Comparison of ENCODE assay signal across 12 cellular contexts in the genomic region with DNA sequence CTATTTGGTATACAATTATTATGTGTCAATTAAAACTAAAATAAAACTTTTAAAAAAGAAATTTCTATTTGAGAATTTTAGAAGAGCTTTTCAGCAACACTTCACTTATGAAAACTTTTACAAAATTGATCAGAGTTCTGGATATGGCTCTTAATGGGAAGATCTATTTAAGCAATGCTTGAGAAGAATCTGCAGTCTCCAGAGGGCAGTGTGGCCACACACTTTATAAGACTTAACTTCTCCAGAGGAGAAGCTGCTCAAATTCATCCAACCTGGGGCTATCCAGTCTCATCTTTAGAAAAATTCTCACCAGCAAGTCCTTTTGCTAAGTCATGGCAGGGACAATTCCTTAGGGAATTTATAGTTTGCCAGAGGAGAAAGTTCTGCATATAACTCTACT. TPM values are rescaled to one million over a fixed set of nuclear protein-coding genes. Genes with fewer than 3 reads are reported as not detected.
DNase-seq lines count a peak whose midpoint lies in the region; ATAC-seq and TF ChIP-seq lines count a peak whose summit lies in the region.
"Had no signal": no experiment of that assay in that cellular context is flagged by ENCODE, and none has a peak within 500 bp of the region (broad histone marks: within the 10 kb centered on the region; RNA-seq: fewer than 3 reads in every experiment).

No MANE protein-coding gene starts in this region.

- TF ChIP-seq CTCF in OCI-LY3 (IDR thresholded peaks at IDR 0.05; ENCODE audit: low read depth, low read length): peak; percentile 53
- peak; percentile 41 for TF ChIP-seq CTCF in epithelial cell of proximal tubule (conservative IDR thresholded peaks at IDR 0.05; ENCODE audit: low read depth, low read length)
- TF ChIP-seq CTCF in thyroid gland (IDR thresholded peaks at IDR 0.05): peak in 1 of 6 experiments; percentile 24

- no peaks in the 10 kb centered on the region for H3K4me1 ChIP-seq in OCI-LY3 (ENCODE audit: low read length)
- H3K4me1 ChIP-seq in thyroid gland: no peaks in the 10 kb centered on the region
- no peaks in the 10 kb centered on the region for H3K4me1 ChIP-seq in aorta (ENCODE audit: control insufficient read depth in 1 of 2, insufficient read depth in 2 of 2, low read length in 2 of 2)

- H3K9ac ChIP-seq in OCI-LY3 (ENCODE audit: low read length): no peak overlapping the region

- H3K36me3 ChIP-seq in OCI-LY3 (replicated peaks; ENCODE audit: low read depth, low read length) (no peaks in the 10 kb centered on the region), thyroid gland (peaks cover 6 to 17% of the 10 kb centered on the region in 2 donors), aorta (ENCODE audit: control insufficient read depth in 1 of 2, insufficient read depth in 2 of 2, low read length in 1 of 2) (peaks cover 0 to 4% of the 10 kb centered on the region in 2 donors)
- H3K36me3 ChIP-seq: prostate gland had no signal

- H3K4me3 ChIP-seq in OCI-LY3 (ENCODE audit: low read length) (no peak overlapping the region), epithelial cell of proximal tubule (ENCODE audit: low read depth, low read length) (no peak overlapping the region), thyroid gland (replicated peaks in 1 of 3) (no peak overlapping the region), aorta (ENCODE audit: low read length in 2 of 2) (no peak overlapping the region)
- H3K4me3 ChIP-seq: prostate gland had no signal

- H3K79me2 ChIP-seq in OCI-LY3 (ENCODE audit: low read length): no peaks in the 10 kb centered on the region

- H3K27ac ChIP-seq in OCI-LY3 (ENCODE audit: low read length) (no peak overlapping the region), thyroid gland (no peak overlapping the region), aorta (ENCODE audit: low read depth in 1 of 2, low read length in 2 of 2) (no peak overlapping the region)
- H3K27ac ChIP-seq: epithelial cell of prostate, prostate gland had no signal

- H3K27me3 ChIP-seq in OCI-LY3 (ENCODE audit: low read depth, low read length): no peaks in the 10 kb centered on the region
- no peaks in the 10 kb centered on the region for H3K27me3 ChIP-seq in thyroid gland
- H3K27me3 ChIP-seq in aorta (ENCODE audit: control insufficient read depth in 1 of 2, insufficient read depth in 2 of 2, low read length in 1 of 2): no peaks in the 10 kb centered on the region

- no peaks in the 10 kb centered on the region for H4K20me1 ChIP-seq in OCI-LY3 (ENCODE audit: insufficient read depth, low read length)

- intact Hi-C loops in Right ventricle myocardium superior (cut with DNase I) (no loop called here), left cardiac atrium (cut with DNase I) (no loop called here), thyroid gland (cut with DNase I) (no loop called here), aorta (cut with DNase I) (no loop called here)

- no peak for DNase-seq in Right ventricle myocardium superior
- no peak for DNase-seq in left cardiac atrium
- no peak for DNase-seq in epithelial cell of proximal tubule (ENCODE audit: low read depth)
- DNase-seq in thyroid gland: peak; percentile 6 to 22
- no peak for DNase-seq in aorta
- DNase-seq in NCI-H748 (lab: John Stamatoyannopoulos, UW; ENCODE audit: unreplicated experiment): no peak
- no peak for DNase-seq in NCI-H2029 treated with DMSO at 0.1 percent for 48 hours (lab: John Stamatoyannopoulos, UW)
- DNase-seq: NCI-H226; stimulated activated naive CD8-positive, alpha-beta T cell treated with anti-CD3 and anti-CD28 coated beads, Interleukin-15, amount 100 ng/mL, for 72 hours had no signal

- no peak for TF ChIP-seq POLR2A in thyroid gland (IDR thresholded peaks at IDR 0.05)

- no peak overlapping the region for H3K4me2 ChIP-seq in OCI-LY3 (ENCODE audit: low read length)

- H3K9me3 ChIP-seq in OCI-LY3 (ENCODE audit: insufficient read depth, low read length) (no peaks in the 10 kb centered on the region), thyroid gland (no peaks in the 10 kb centered on the region), aorta (ENCODE audit: control insufficient read depth, low read length) (no peaks in the 10 kb centered on the region)
- H3K9me3 ChIP-seq: prostate gland had no signal

- ATAC-seq in Right ventricle myocardium superior (ENCODE audit: poor library complexity) (peak; percentile 62), left cardiac atrium (no peak), aorta (ENCODE audit: low FRiP score) (no peak)
- ATAC-seq: stimulated activated naive CD8-positive, alpha-beta T cell treated with anti-CD3 and anti-CD28 coated beads, Interleukin-15, amount 100 ng/mL, for 72 hours had no signal

- no peak overlapping the region for H2AFZ ChIP-seq in OCI-LY3 (ENCODE audit: low read depth, low read length)

RNA-seq across cellular contexts. Expression of gene AGO1, which starts 25.2 kb away (rescaled TPM):
- total RNA-seq in Right ventricle myocardium superior (17.5 TPM), left cardiac atrium (10 to 100 TPM; 23.7 to 24.6 TPM), epithelial cell of proximal tubule (9.2 and 14.3 TPM in 2 replicates), thyroid gland (10 to 100 TPM; 21.8 to 27.7 (median 25.4) TPM), aorta (10 to 100 TPM; 27.7 to 33.9 TPM)
- polyA plus RNA-seq in aorta: 1 to 10 TPM; 4.3 to 4.4 TPM

RNA-seq across cellular contexts. Expression of gene AGO4, which starts 50.0 kb away (rescaled TPM):
- total RNA-seq in Right ventricle myocardium superior: 20.2 TPM
- 10 to 100 TPM; 14.6 to 16.5 TPM for total RNA-seq in left cardiac atrium
- 4.3 and 5.9 TPM in 2 replicates for total RNA-seq in epithelial cell of proximal tubule
- 10 to 100 TPM; 10.2 to 25.4 (median 13.2) TPM for total RNA-seq in thyroid gland
- total RNA-seq in aorta: 10 to 100 TPM; 27.3 to 39.9 TPM
- polyA plus RNA-seq in aorta: 1 to 10 TPM; 5.6 to 8.6 TPM

Comparison
In these comparisons a context has a peak if more than half of its experiments do, and no peak if none do; other contexts are left out.
1. DNase-seq: peak in thyroid gland (2 of 2); none in Right ventricle myocardium superior (single experiment), left cardiac atrium (single experiment), epithelial cell of proximal tubule (single experiment), aorta (0 of 2), NCI-H748 (single experiment) and NCI-H2029 treated with DMSO at 0.1 percent for 48 hours (single experiment).